Comparison of ENCODE assay signal across 12 cellular contexts in the genomic region with DNA sequence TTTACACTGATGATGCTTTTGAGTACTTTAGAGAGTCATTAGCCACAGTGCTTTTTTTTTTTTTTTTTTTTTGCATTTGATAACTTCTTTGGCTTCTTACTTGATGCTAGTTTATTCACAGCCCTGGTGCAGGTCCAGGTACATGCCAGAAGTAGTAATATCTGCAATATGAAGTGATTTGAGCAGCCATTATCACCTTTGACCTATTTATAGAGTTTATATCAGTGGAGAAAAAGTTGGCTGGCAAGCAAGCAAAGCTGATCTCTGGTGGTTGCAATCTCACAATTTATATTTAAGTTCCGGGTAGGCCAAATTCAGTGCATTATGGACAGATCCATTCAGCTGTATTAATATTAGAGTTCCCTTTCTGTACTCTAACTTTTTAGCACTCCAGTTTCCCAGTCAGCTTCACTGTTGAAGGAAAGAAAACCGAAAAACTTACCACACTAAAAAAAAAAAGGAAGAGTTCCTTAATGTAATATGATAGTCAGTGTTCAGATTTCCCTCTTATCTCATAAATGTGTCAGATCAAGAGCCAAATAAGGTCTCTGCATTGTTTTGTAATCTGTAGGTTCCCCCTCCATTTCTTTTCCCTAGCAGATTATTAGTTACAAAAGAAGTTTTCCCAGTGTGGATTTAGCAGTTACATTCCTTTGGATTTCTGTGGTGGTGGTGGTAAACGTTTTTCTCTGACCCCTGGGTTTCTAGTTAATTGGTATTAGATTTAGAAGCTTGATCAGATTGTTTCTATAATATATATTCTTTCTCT.
DNase-seq lines count a peak whose midpoint lies in the region; ATAC-seq, FAIRE-seq and TF ChIP-seq lines count a peak whose summit lies in the region.
"Had no signal": no experiment of that assay in that cellular context is flagged by ENCODE, and none has a peak within 500 bp of the region (broad histone marks: within the 10 kb centered on the region; RNA-seq: fewer than 3 reads in every experiment).

No MANE protein-coding gene starts in this region.

- H3F3A ChIP-seq in DOHH2 (ENCODE audit: control insufficient read depth, insufficient read depth): peaks cover 4% of the 10 kb centered on the region; the same call in 1 of the 2 replicates

- no peak for ATAC-seq in naive thymus-derived CD4-positive, alpha-beta T cell
- ATAC-seq in omental fat pad (ENCODE audit: low FRiP score) (no peak), HG02642 (IDR thresholded peaks at IDR 0.05; ENCODE audit: poor library complexity, unreplicated experiment) (no peak), HG03342 (IDR thresholded peaks at IDR 0.05; ENCODE audit: unreplicated experiment) (no peak)

- CTCF ChIA-PET in naive thymus-derived CD4-positive, alpha-beta T cell (lab: Charles Lee): interaction anchor here (0.6 to 1.3 kb wide), 3 partner anchors 10 to 475 kb away, joined by 3 to 8 read pairs (median 3); a partner anchor contains a TSS

- no peak overlapping the region for H3K4me3 ChIP-seq in DOHH2 (ENCODE audit: low read length)
- H3K4me3 ChIP-seq in astrocyte (ENCODE audit: insufficient read depth, low read depth, low read length): no peak overlapping the region
- H3K4me3 ChIP-seq in naive thymus-derived CD4-positive, alpha-beta T cell (ENCODE audit: low read length): no peak overlapping the region
- H3K4me3 ChIP-seq: SJSA1 had no signal

- H3K4me1 ChIP-seq in DOHH2 (ENCODE audit: control insufficient read depth, low read length) (peaks cover 36% of the 10 kb centered on the region), astrocyte (ENCODE audit: insufficient read depth, low read length) (peaks cover 6% of the 10 kb centered on the region)
- H3K4me1 ChIP-seq in naive thymus-derived CD4-positive, alpha-beta T cell (ENCODE audit: control insufficient read depth in 2 of 2, insufficient read depth in 2 of 2, low read length in 2 of 2): peaks cover 16 to 40% of the 10 kb centered on the region in 2 donors
- H3K4me1 ChIP-seq: SJSA1 had no signal

- TF ChIP-seq CTCF in DOHH2 (IDR thresholded peaks at IDR 0.05; ENCODE audit: low read depth, low read length, poor library complexity, severe bottlenecking): no peak
- no peak for TF ChIP-seq CTCF in astrocyte (IDR thresholded peaks at IDR 0.05; ENCODE audit: insufficient read depth, low read depth, low read length)
- no peak for TF ChIP-seq CTCF in omental fat pad (IDR thresholded peaks at IDR 0.05)

- H3K36me3 ChIP-seq in DOHH2 (ENCODE audit: control insufficient read depth, low read length) (peaks cover 2% of the 10 kb centered on the region; the same call in 1 of the 2 replicates), astrocyte (ENCODE audit: insufficient read depth, low read length) (no peaks in the 10 kb centered on the region)
- peaks cover 0 to 4% (median 0%) of the 10 kb centered on the region in 3 experiments for H3K36me3 ChIP-seq in naive thymus-derived CD4-positive, alpha-beta T cell (ENCODE audit: control insufficient read depth in 2 of 3, insufficient read depth in 3 of 3, low read length in 3 of 3)

- H3K4me3 Mint-ChIP-seq in astrocyte (ENCODE audit: unreplicated experiment): no peak overlapping the region
- peak overlapping the region in 8 of 10 donors; percentile 14 to 71 (median 47) for H3K4me3 Mint-ChIP-seq in naive thymus-derived CD4-positive, alpha-beta T cell
- H3K4me3 Mint-ChIP-seq: activated CD4-positive, alpha-beta T cell treated with anti-CD3 and anti-CD28 coated beads, Interleukin-2, amount 10 ng/mL, durations not matched to agents 24 days and 14 days had no signal

- 0 out of 2 replicates have a peak overlapping the region, but pooled peaks have one; percentile 2 for H3K4me2 ChIP-seq in DOHH2 (ENCODE audit: low read length)
- H3K4me2 ChIP-seq in astrocyte (ENCODE audit: low read length): no peak overlapping the region

- H4K20me1 ChIP-seq in DOHH2 (ENCODE audit: control insufficient read depth, insufficient read depth, low read depth, low read length) (peaks cover 22% of the 10 kb centered on the region; the same call in 1 of the 2 replicates), astrocyte (ENCODE audit: insufficient read depth, low read length) (peaks cover 82% of the 10 kb centered on the region)

- POLR2A ChIA-PET in naive thymus-derived CD4-positive, alpha-beta T cell (lab: Charles Lee): interaction anchor here (0.5 to 1.2 kb wide), 2 partner anchors 9 to 42 kb away, joined by 3 read pairs; a partner anchor contains a TSS

- no peaks in the 10 kb centered on the region for H3K9me3 Mint-ChIP-seq in astrocyte (ENCODE audit: unreplicated experiment)
- no peaks in the 10 kb centered on the region for H3K9me3 Mint-ChIP-seq in naive thymus-derived CD4-positive, alpha-beta T cell
- H3K9me3 Mint-ChIP-seq: activated CD4-positive, alpha-beta T cell treated with anti-CD3 and anti-CD28 coated beads, Interleukin-2, amount 10 ng/mL, durations not matched to agents 24 days and 14 days had no signal

- H3K27ac Mint-ChIP-seq in astrocyte (ENCODE audit: unreplicated experiment): no peak overlapping the region
- peak overlapping the region in 8 of 9 donors; percentile 37 to 79 (median 56) for H3K27ac Mint-ChIP-seq in naive thymus-derived CD4-positive, alpha-beta T cell
- H3K27ac Mint-ChIP-seq: activated CD4-positive, alpha-beta T cell treated with anti-CD3 and anti-CD28 coated beads, Interleukin-2, amount 10 ng/mL, durations not matched to agents 24 days and 14 days had no signal

- intact Hi-C loops in naive thymus-derived CD4-positive, alpha-beta T cell (cut with micrococcal nuclease): no loop called here

- H3K4me1 Mint-ChIP-seq in astrocyte (ENCODE audit: low read depth, unreplicated experiment): peaks cover 16% of the 10 kb centered on the region
- peaks cover 37 to 84% (median 60%) of the 10 kb centered on the region in 7 donors for H3K4me1 Mint-ChIP-seq in naive thymus-derived CD4-positive, alpha-beta T cell

- DNase-seq in Kasumi-1 (lab: John Stamatoyannopoulos, UW) (peak; percentile 19 to 29), astrocyte (ENCODE audit: low read depth) (peak; percentile 50), omental fat pad (ENCODE audit: low spot score) (no peak)
- no peak for DNase-seq in naive thymus-derived CD4-positive, alpha-beta T cell
- DNase-seq: activated CD4-positive, alpha-beta T cell treated with anti-CD3 and anti-CD28 coated beads, Interleukin-2, amount 10 ng/mL, durations not matched to agents 24 days and 14 days; DMS79; effector CD4-positive, alpha-beta T cell; glutamatergic neuron had no signal

- no peaks in the 10 kb centered on the region for H3K9me3 ChIP-seq in DOHH2 (ENCODE audit: control insufficient read depth, insufficient read depth, low read length)
- H3K9me3 ChIP-seq in astrocyte (ENCODE audit: insufficient read depth, low read depth, low read length): no peaks in the 10 kb centered on the region
- H3K9me3 ChIP-seq in naive thymus-derived CD4-positive, alpha-beta T cell (ENCODE audit: control insufficient read depth in 2 of 3, low read length in 3 of 3): no peaks in the 10 kb centered on the region
- H3K9me3 ChIP-seq: SJSA1 had no signal

- H2AFZ ChIP-seq in astrocyte (ENCODE audit: low read depth, low read length): no peak overlapping the region

- peaks cover 4% of the 10 kb centered on the region for H3K36me3 Mint-ChIP-seq in astrocyte (ENCODE audit: low read depth, unreplicated experiment)
- peaks cover 0 to 6% (median 6%) of the 10 kb centered on the region in 5 donors for H3K36me3 Mint-ChIP-seq in naive thymus-derived CD4-positive, alpha-beta T cell

- no peak overlapping the region for H3K9ac ChIP-seq in astrocyte (ENCODE audit: low read length)

- no peak for FAIRE-seq in astrocyte (lab: Jason Lieb, UNC)

- H3K27ac ChIP-seq in DOHH2 (ENCODE audit: low read depth, low read length) (no peak overlapping the region), astrocyte (ENCODE audit: low read depth, low read length) (no peak overlapping the region)
- peak overlapping the region; percentile 25 for H3K27ac ChIP-seq in naive thymus-derived CD4-positive, alpha-beta T cell (ENCODE audit: low read depth, low read length)
- H3K27ac ChIP-seq: SJSA1 had no signal

- H3K79me2 ChIP-seq in DOHH2 (ENCODE audit: control insufficient read depth, low read length) (peaks cover 100% of the 10 kb centered on the region), astrocyte (ENCODE audit: insufficient read depth, low read length) (peaks cover 98% of the 10 kb centered on the region)

- no peaks in the 10 kb centered on the region for H3K9me2 ChIP-seq in DOHH2 (replicated peaks; ENCODE audit: control insufficient read depth, low read length)

- no peaks in the 10 kb centered on the region for H3K27me3 ChIP-seq in DOHH2 (ENCODE audit: control insufficient read depth, low read length)
- no peaks in the 10 kb centered on the region for H3K27me3 ChIP-seq in astrocyte (ENCODE audit: insufficient read depth, low read length)
- no peaks in the 10 kb centered on the region for H3K27me3 ChIP-seq in naive thymus-derived CD4-positive, alpha-beta T cell (ENCODE audit: control insufficient read depth in 2 of 2, insufficient read depth in 2 of 2, low read length in 2 of 2)
- H3K27me3 ChIP-seq: SJSA1 had no signal

- H3K27me3 Mint-ChIP-seq in astrocyte (ENCODE audit: low read depth, unreplicated experiment): no peaks in the 10 kb centered on the region
- no peaks in the 10 kb centered on the region for H3K27me3 Mint-ChIP-seq in naive thymus-derived CD4-positive, alpha-beta T cell
- H3K27me3 Mint-ChIP-seq: activated CD4-positive, alpha-beta T cell treated with anti-CD3 and anti-CD28 coated beads, Interleukin-2, amount 10 ng/mL, durations not matched to agents 24 days and 14 days had no signal

Comparison
In these comparisons a context has a peak if more than half of its experiments do, and no peak if none do; other contexts are left out.
1. DNase-seq: peak in Kasumi-1 (2 of 2) and astrocyte (single experiment); none in naive thymus-derived CD4-positive, alpha-beta T cell (0 of 9) and omental fat pad (single experiment).